In the genomic region with DNA sequence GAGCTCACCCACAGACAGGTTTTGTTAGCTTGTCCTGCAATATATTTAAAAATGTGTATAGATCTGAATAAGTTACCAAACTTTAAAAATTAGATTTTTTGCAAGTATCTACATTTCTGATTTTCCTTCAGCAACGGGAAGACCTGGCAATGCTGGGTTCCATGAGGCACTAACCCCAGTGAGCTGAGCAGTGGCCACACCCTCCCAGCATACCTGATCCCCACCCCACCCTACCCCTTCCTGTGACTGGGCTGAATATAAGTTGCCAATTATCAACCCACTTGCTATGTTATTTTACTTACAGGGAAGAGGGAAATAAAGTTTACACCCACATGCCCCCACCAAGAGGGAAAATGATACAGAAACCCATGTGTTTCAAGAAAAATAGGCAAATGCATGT, we compare ENCODE assay signal across 27 cellular contexts.
"Had no signal": no experiment of that assay in that cellular context is flagged by ENCODE, and none has a peak within 500 bp of the region (broad histone marks: within the 10 kb centered on the region; RNA-seq: fewer than 3 reads in every experiment).

No MANE protein-coding gene starts in this region.

- H3K27ac ChIP-seq: cardiac muscle cell, SJCRH30 had no signal

- DNase-seq: activated B cell treated with CpG ODN at 0.5 μM for 24 hours; activated CD4-positive, alpha-beta memory T cell treated with anti-CD3 and anti-CD28 coated beads for 36 hours; activated CD4-positive, alpha-beta T cell treated with anti-CD3 and anti-CD28 coated beads for 1 hour; activated CD4-positive, alpha-beta T cell treated with anti-CD3 and anti-CD28 coated beads, Interleukin-2, amount 10 ng/mL, durations not matched to agents 7 days and 5 days; activated CD8-positive, alpha-beta memory T cell treated with anti-CD3 and anti-CD28 coated beads for 24 hours; activated effector memory CD4-positive, alpha-beta T cell treated with anti-CD3 and anti-CD28 coated beads, Interleukin-2, amount 50 U/mL, for 16 hours; activated naive CD4-positive, alpha-beta T cell treated with Interleukin-2 at 50 U/mL for 16 hours; activated T-cell treated with anti-CD3 and anti-CD28 coated beads, Interleukin-2, amount 50 U/mL, for 4 hours; IMR-90; KG1; NCI-H1105; NCI-H1436; NCI-H1694 treated with DMSO at 0.1 percent for 48 hours; NCI-H2029 treated with DMSO at 0.1 percent for 48 hours; NCI-H446; NCI-H748 treated with DMSO at 0.1 percent for 48 hours; NK-92 treated with Interleukin-12 subunit alpha and Interleukin-12 subunit beta, amount 100 ng/mL, for 24 hours; OCI-M1; RPMI8226; SJCRH30; SW 1271 had no signal

- H3K9me3 Mint-ChIP-seq: T-helper 2 cell treated with Interferon-gamma antibody and Interleukin-4, amounts not matched to agents 5 μg/mL and 100 μg/mL, for 36 hours had no signal

- H3K36me3 Mint-ChIP-seq: activated CD4-positive, alpha-beta memory T cell treated with anti-CD3 and anti-CD28 coated beads for 36 hours; brain had no signal

- H3K4me3 ChIP-seq: cardiac muscle cell, SJCRH30 had no signal

- H3K27ac Mint-ChIP-seq: activated B cell treated with CpG ODN at 0.5 μM for 24 hours; activated CD4-positive, alpha-beta memory T cell treated with anti-CD3 and anti-CD28 coated beads for 36 hours; activated CD4-positive, alpha-beta T cell treated with anti-CD3 and anti-CD28 coated beads, Interleukin-2, amount 10 ng/mL, durations not matched to agents 7 days and 5 days; activated naive CD8-positive, alpha-beta T cell; T-helper 2 cell treated with Interferon-gamma antibody and Interleukin-4, amounts not matched to agents 5 μg/mL and 100 μg/mL, for 36 hours had no signal

- H3K4me1 ChIP-seq: SJCRH30 had no signal

- H3K27me3 ChIP-seq: cardiac muscle cell, SJCRH30 had no signal

- H3K36me3 ChIP-seq: cardiac muscle cell, SJCRH30 had no signal

- H3K4me1 Mint-ChIP-seq: brain had no signal

- ATAC-seq: activated T-cell treated with anti-CD3 and anti-CD28 coated beads, Interleukin-2, amount 50 U/mL, for 4 hours; Panc1; SK-N-SH treated with all-trans-retinoic acid at 6 μM for 48 hours had no signal

- H3K4me3 Mint-ChIP-seq: activated B cell treated with CpG ODN at 0.5 μM for 24 hours; activated CD4-positive, alpha-beta memory T cell treated with anti-CD3 and anti-CD28 coated beads for 36 hours; activated CD4-positive, alpha-beta T cell treated with anti-CD3 and anti-CD28 coated beads, Interleukin-2, amount 10 ng/mL, durations not matched to agents 7 days and 5 days; activated naive CD8-positive, alpha-beta T cell; activated T-cell treated with anti-CD3 and anti-CD28 coated beads, Interleukin-2, amount 50 U/mL, for 4 hours; brain; T-helper 2 cell treated with Interferon-gamma antibody and Interleukin-4, amounts not matched to agents 5 μg/mL and 100 μg/mL, for 36 hours had no signal
